ENCODE assay signal across 9 cellular contexts in the genomic region with DNA sequence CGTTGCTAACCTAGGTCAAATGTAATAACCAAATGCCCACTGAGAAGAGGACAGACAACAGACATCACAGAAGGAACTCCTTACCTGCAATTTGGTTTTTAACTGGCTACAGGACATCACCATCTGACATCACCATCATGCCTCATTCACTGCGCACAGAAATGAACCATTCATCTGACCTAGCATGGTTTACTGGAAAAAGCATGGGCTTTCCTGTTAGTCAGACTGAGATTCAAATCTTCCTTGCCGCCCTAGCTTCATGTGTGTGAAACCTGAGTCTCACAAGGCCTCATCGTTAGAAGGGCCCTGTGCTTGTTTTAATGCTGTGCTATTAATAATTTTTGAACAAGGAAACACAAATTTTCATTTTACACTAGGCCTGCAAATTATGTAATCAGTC. TPM values are rescaled to one million over a fixed set of nuclear protein-coding genes. Genes with fewer than 3 reads are reported as not detected.
DNase-seq lines count a peak whose midpoint lies in the region; ATAC-seq and TF ChIP-seq lines count a peak whose summit lies in the region.
"Had no signal": no experiment of that assay in that cellular context is flagged by ENCODE, and none has a peak within 500 bp of the region (broad histone marks: within the 10 kb centered on the region; RNA-seq: fewer than 3 reads in every experiment).

No MANE protein-coding gene starts in this region.

- H3K27ac ChIP-seq in heart left ventricle: peak overlapping the region in 10 of 12 donors; percentile 42 to 92 (median 88)
- peak overlapping the region in 2 of 5 donors; percentile 92 to 98 for H3K27ac ChIP-seq in adrenal gland

- no peak overlapping the region for H3K4me3 ChIP-seq in heart left ventricle
- no peak overlapping the region for H3K4me3 ChIP-seq in adrenal gland

- H3K27me3 ChIP-seq in heart left ventricle: no peaks in the 10 kb centered on the region
- H3K27me3 ChIP-seq in adrenal gland: no peaks in the 10 kb centered on the region

- peak overlapping the region in 5 of 6 donors; percentile 87 to 99 (median 99) for H3K27ac Mint-ChIP-seq in naive B cell
- peak overlapping the region; percentile 94 for H3K27ac Mint-ChIP-seq in type B pancreatic cell

- DNase-seq in heart left ventricle (no peak), Right ventricle myocardium inferior (ENCODE audit: missing footprints) (no peak), naive B cell (no peak), type B pancreatic cell (ENCODE audit: extremely low spot score, unreplicated experiment) (no peak), adrenal gland (no peak), ACHN (no peak), SHP77 (lab: John Stamatoyannopoulos, UW) (no peak)
- DNase-seq in activated T-helper 9 cell treated with anti-CD3 and anti-CD28 coated beads, Interleukin-2, amount 50 U/mL, for 16 hours (ENCODE audit: low read depth): peak; percentile 23
- DNase-seq: activated CD8-positive, alpha-beta memory T cell treated with anti-CD3 and anti-CD28 coated beads for 24 hours had no signal

- intact Hi-C loops in heart left ventricle (cut with DNase I): loop anchor here in 3 of 10 donors (5.0 to 10.0 kb wide), 2 partner anchors 52 to 54 kb away; no protein-coding TSS in a partner anchor
- intact Hi-C loops in Right ventricle myocardium inferior (cut with DNase I): loop anchor here (10.0 kb wide), 1 partner anchor 484 kb away; no protein-coding TSS in a partner anchor
- intact Hi-C loops in adrenal gland (cut with DNase I): loop anchor here in 1 of 2 donors (10.0 kb wide), 1 partner anchor 54 kb away; no protein-coding TSS in a partner anchor

- in situ Hi-C loops in ACHN (cut with HindIII; ENCODE audit: low pct_ligation_motif_present, low pct_unique_long_range_greater_than_20kb, low sequenced_read_pairs): no loop called here

- peaks cover 0 to 25% (median 14%) of the 10 kb centered on the region in 12 donors for H3K4me1 ChIP-seq in heart left ventricle
- H3K4me1 ChIP-seq in adrenal gland (replicated peaks in 1 of 2): peaks cover 17 to 27% of the 10 kb centered on the region in 2 donors

- H3K4me3 Mint-ChIP-seq in naive B cell: peak overlapping the region in 6 of 8 donors; percentile 50 to 100 (median 98)
- H3K4me3 Mint-ChIP-seq in type B pancreatic cell: no peak overlapping the region

- H3K9me3 Mint-ChIP-seq in naive B cell: no peaks in the 10 kb centered on the region
- no peaks in the 10 kb centered on the region for H3K9me3 Mint-ChIP-seq in type B pancreatic cell

- peaks cover 23 to 44% (median 38%) of the 10 kb centered on the region in 3 donors for H3K4me1 Mint-ChIP-seq in naive B cell
- H3K4me1 Mint-ChIP-seq in type B pancreatic cell (ENCODE audit: unreplicated experiment): peaks cover 19% of the 10 kb centered on the region

- H3K36me3 ChIP-seq in heart left ventricle: no peaks in the 10 kb centered on the region
- H3K36me3 ChIP-seq in adrenal gland (replicated peaks in 1 of 2): no peaks in the 10 kb centered on the region

- H3K36me3 Mint-ChIP-seq in naive B cell (peaks cover 0 to 7% of the 10 kb centered on the region in 2 donors), type B pancreatic cell (peaks cover 5% of the 10 kb centered on the region)

- no peak for ATAC-seq in heart left ventricle
- ATAC-seq in Right ventricle myocardium inferior: no peak
- ATAC-seq in naive B cell (ENCODE audit: low read depth in 2 of 2): no peak

- H3K27me3 Mint-ChIP-seq in naive B cell (peaks cover 10 to 15% (median 12%) of the 10 kb centered on the region in 3 donors), type B pancreatic cell (no peaks in the 10 kb centered on the region)

- H3K9me3 ChIP-seq in heart left ventricle (no peaks in the 10 kb centered on the region), adrenal gland (replicated peaks in 1 of 3) (no peaks in the 10 kb centered on the region)

- no peak for TF ChIP-seq POLR2A in heart left ventricle (IDR thresholded peaks at IDR 0.05)
- no peak for TF ChIP-seq POLR2A in adrenal gland (IDR thresholded peaks at IDR 0.05)

- TF ChIP-seq CTCF in heart left ventricle (IDR thresholded peaks at IDR 0.05): no peak
- no peak for TF ChIP-seq CTCF in type B pancreatic cell (conservative IDR thresholded peaks at IDR 0.05)
- no peak for TF ChIP-seq CTCF in adrenal gland (IDR thresholded peaks at IDR 0.05)

- 85 to 89% (median 87%) methylated on average over 4 of the region's 4 CpGs for WGBS in heart left ventricle, 4 donors
- 76 to 83% (median 81%) methylated on average over 4 of the region's 4 CpGs for WGBS in adrenal gland, 4 donors

RNA-seq across cellular contexts. Expression of a gene that starts 1.1 kb away (rescaled TPM):
- 10 to 100 TPM in 8 of 9 donors, 1 to 10 TPM in 1; 7.7 to 25.3 (median 23.2) TPM for total RNA-seq in heart left ventricle
- polyA plus RNA-seq in heart left ventricle: 10 to 100 TPM in 1 of 2 donors, 1 to 10 TPM in 1; 8.4 to 15.6 TPM
- 21.2 TPM for total RNA-seq in Right ventricle myocardium inferior
- polyA plus RNA-seq in naive B cell (ENCODE audit: low read depth in 6 of 6): 10 to 100 TPM; 11.6 to 31.7 (median 22.4) TPM
- 28.8 and 46.6 TPM in 2 replicates for total RNA-seq in type B pancreatic cell (ENCODE audit: low replicate concordance)
- 100 to 1,000 TPM in 2 of 8 donors, 10 to 100 TPM in 6; 35.1 to 174 (median 66.4) TPM for total RNA-seq in adrenal gland
- 100 to 1,000 TPM in 1 of 3 donors, 10 to 100 TPM in 2; 18.2 to 116 (median 29.2) TPM for polyA plus RNA-seq in adrenal gland

RNA-seq across cellular contexts. Expression of a gene that starts 22.7 kb away (rescaled TPM):
- total RNA-seq in heart left ventricle (10 to 100 TPM in 8 of 9 donors, 1 to 10 TPM in 1; 7.8 to 18.5 (median 13.1) TPM), Right ventricle myocardium inferior (16.0 TPM), type B pancreatic cell (ENCODE audit: low replicate concordance) (17.2 and 21.6 TPM in 2 replicates), adrenal gland (10 to 100 TPM; 18.8 to 65.0 (median 43.2) TPM)
- polyA plus RNA-seq in heart left ventricle (10 to 100 TPM; 14.1 to 26.2 TPM), naive B cell (ENCODE audit: low read depth in 6 of 6) (1 to 10 TPM in 5 of 6 donors, not detected in 1; 1.3 to 4.4 (median 3.4) TPM), adrenal gland (10 to 100 TPM; 62.0 to 74.1 (median 65.3) TPM)
